Comparison of ENCODE assay signal across 2 cellular contexts in the genomic region with DNA sequence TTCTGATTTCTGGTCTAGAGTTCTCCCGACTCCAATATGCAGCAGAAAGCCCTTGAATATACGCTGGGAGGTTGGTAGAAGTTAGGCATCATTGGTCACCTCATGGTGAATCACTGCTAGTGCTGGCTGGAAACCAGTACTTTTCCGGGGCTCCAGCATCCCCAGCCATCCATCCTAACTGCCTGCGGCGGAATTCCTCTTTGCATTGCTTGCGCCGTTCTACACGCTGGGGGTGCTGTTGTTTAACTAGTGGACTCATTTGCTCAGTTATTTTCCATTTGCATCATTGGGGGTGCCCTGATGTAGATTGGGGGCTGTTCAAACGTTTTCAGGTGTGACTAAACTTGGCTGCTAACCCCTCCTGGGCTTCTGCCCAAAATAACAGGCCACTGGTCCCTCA.
TF ChIP-seq lines count a peak whose summit lies in the region.

No MANE protein-coding gene starts in this region.

TF ChIP-seq in Ishikawa, 13 proteins besides CTCF, POLR2A, EP300 and RAD21 (continued from another document):
- TF ChIP-seq YY1 (IDR thresholded peaks at IDR 0.05; ENCODE audit: low read depth) (no peak), TEAD4 (IDR thresholded peaks at IDR 0.05) (no peak), FOXM1 (IDR thresholded peaks at IDR 0.05; ENCODE audit: borderline replicate concordance, low read depth) (no peak), CREB1 (IDR thresholded peaks at IDR 0.05; ENCODE audit: low read depth) (no peak), ZBTB7A (IDR thresholded peaks at IDR 0.05; ENCODE audit: low read depth) (no peak), MAX (IDR thresholded peaks at IDR 0.05) (no peak), NFIC (IDR thresholded peaks at IDR 0.05) (no peak), REST (IDR thresholded peaks at IDR 0.05; ENCODE audit: low read depth) (no peak), TCF12 (IDR thresholded peaks at IDR 0.05; ENCODE audit: low read depth) (no peak), CEBPB (IDR thresholded peaks at IDR 0.05) (no peak), TAF1 (IDR thresholded peaks at IDR 0.05; ENCODE audit: low read depth) (no peak)

TF ChIP-seq in K562, 482 proteins besides CTCF, POLR2A, EP300 and RAD21:
- TF ChIP-seq, protein P1, sequence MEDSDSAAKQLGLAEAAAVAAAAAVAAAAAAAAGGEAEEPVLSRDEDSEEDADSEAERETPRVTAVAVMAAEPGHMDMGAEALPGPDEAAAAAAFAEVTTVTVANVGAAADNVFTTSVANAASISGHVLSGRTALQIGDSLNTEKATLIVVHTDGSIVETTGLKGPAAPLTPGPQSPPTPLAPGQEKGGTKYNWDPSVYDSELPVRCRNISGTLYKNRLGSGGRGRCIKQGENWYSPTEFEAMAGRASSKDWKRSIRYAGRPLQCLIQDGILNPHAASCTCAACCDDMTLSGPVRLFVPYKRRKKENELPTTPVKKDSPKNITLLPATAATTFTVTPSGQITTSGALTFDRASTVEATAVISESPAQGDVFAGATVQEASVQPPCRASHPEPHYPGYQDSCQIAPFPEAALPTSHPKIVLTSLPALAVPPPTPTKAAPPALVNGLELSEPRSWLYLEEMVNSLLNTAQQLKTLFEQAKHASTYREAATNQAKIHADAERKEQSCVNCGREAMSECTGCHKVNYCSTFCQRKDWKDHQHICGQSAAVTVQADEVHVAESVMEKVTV (CRISPR knock-in tag; IDR thresholded peaks at IDR 0.05), result peak; percentile 12; the same call in 1 of the 2 replicates
- TF ChIP-seq TRIM24 (IDR thresholded peaks at IDR 0.05), result no peak
